Comparison of ENCODE assay signal across 7 cellular contexts in the genomic region with DNA sequence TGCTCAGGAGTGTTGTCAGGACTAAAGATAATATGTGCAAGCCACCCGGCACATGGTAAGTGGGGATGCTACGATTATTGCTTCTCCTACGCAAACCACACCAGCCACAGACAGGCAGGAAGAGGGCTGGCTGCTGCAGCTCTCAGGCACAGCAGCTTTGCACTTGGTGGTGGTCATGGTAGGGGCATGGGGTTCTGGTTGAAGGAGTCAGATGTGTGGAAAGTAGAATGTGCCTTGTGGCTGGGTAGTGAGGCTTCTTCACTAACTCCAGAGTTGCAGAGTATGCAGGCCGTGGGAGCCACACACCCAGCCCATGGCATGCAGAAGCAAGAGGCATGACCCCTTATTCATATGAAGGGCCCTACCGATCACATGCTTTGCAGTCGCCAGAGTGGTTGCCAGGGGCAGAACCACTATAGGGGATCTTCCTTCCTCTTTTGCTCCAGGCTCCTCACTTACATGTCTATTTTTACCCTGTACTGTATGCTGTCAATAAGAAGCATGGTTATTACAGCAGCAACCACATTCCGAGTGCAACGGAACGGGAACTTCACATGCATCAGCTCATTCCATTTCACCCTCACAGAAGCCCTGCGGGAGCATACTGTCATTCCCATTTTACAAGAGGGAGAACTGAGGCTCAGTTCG. TPM values are rescaled to one million over a fixed set of nuclear protein-coding genes. Genes with fewer than 3 reads are reported as not detected.
DNase-seq lines count a peak whose midpoint lies in the region; ATAC-seq lines count a peak whose summit lies in the region.

No MANE protein-coding gene starts in this region.

- H3K4me3 Mint-ChIP-seq in immature natural killer cell = peak overlapping the region; percentile 51 to 80 (median 70)

- no peaks in the 10 kb centered on the region for H3K9me3 Mint-ChIP-seq in immature natural killer cell

- H3K27me3 ChIP-seq in H7 (ENCODE audit: control insufficient read depth, insufficient read depth, low read length) = no peaks in the 10 kb centered on the region

- DNase-seq in activated CD4-positive, alpha-beta T cell treated with anti-CD3 and anti-CD28 coated beads for 4 hours = peak; percentile 64 to 71
- DNase-seq in immature natural killer cell (peak; percentile 88 to 91 (median 90)), SW480 (ENCODE audit: low spot score) (no peak), DMS114 treated with DMSO at 0.1 percent for 48 hours (lab: John Stamatoyannopoulos, UW; ENCODE audit: unreplicated experiment) (no peak), H7 (no peak)
- peak; percentile 43 to 49 for DNase-seq in stimulated activated CD8-positive, alpha-beta memory T cell treated with anti-CD3 and anti-CD28 coated beads, Interleukin-7, amount 100 ng/mL, for 1 hour (ENCODE audit: low read depth in 2 of 2)

- ATAC-seq in HG03175 (IDR thresholded peaks at IDR 0.05; ENCODE audit: unreplicated experiment) = peak; percentile 38

- no peaks in the 10 kb centered on the region for H3K36me3 ChIP-seq in H7 (replicated peaks; ENCODE audit: control insufficient read depth, insufficient read depth, low read length)

- no peaks in the 10 kb centered on the region for H3K36me3 Mint-ChIP-seq in immature natural killer cell

- no peak overlapping the region for H3K4me3 ChIP-seq in H7 (ENCODE audit: insufficient read depth, low read depth, low read length)

- H3K4me1 Mint-ChIP-seq in immature natural killer cell = peaks cover 70 to 73% of the 10 kb centered on the region in 2 donors

- peak overlapping the region; percentile 53 to 95 (median 84) for H3K27ac Mint-ChIP-seq in immature natural killer cell

- peaks cover 4 to 11% (median 5%) of the 10 kb centered on the region in 3 donors for H3K27me3 Mint-ChIP-seq in immature natural killer cell (ENCODE audit: low read depth in 3 of 3)

RNA-seq across cellular contexts. Expression of a gene that starts 59.2 kb away (rescaled TPM):
- 10 to 100 TPM; 15.9 to 48.0 (median 26.4) TPM for polyA plus RNA-seq in immature natural killer cell
- 36.9 and 40.1 TPM in 2 replicates for total RNA-seq in H7 (2014; rRNA removed; shearing (Covaris generic))

Comparison
In these comparisons a context has a peak if more than half of its experiments do, and no peak if none do; other contexts are left out.
1. DNase-seq: peak in activated CD4-positive, alpha-beta T cell treated with anti-CD3 and anti-CD28 coated beads for 4 hours (2 of 2), immature natural killer cell (3 of 3) and stimulated activated CD8-positive, alpha-beta memory T cell treated with anti-CD3 and anti-CD28 coated beads, Interleukin-7, amount 100 ng/mL, for 1 hour (2 of 2); none in SW480 (single experiment), DMS114 treated with DMSO at 0.1 percent for 48 hours (single experiment) and H7 (single experiment).